20 cellular contexts compared by ENCODE assay signal in the genomic region with DNA sequence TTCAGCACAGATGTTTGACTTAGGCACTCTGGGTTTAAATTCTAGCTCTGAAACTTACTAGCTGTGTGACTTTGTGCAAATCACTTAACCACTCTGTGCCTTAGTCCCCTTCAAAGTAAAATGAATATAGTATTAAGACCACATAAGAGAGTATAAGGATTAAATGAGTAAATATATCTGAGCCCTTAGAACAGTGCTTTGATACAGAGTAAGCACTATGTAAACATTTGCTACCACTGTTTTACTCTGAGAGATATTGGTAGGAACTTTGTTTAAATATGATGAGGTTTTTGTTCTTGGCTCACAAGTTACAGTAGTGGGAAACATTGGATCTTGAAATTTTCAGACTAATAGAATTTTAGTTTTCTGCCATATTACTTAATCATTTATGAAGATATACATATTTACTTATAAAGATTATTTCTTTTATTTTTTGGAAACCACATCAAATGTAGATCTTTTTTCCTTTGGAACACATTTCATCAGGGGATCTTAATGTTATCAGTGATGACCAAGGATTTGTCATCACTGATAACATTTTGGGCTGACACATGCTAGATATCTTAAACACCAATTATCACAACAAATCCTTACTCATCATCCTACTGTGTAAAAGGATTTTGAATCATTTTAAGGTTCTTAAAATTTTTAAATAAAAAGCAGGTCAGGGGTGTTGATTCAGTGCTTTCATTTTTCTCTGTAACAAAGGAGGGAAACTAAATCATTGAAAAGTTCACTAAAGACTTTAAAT.
DNase-seq lines count a peak whose midpoint lies in the region; ATAC-seq, FAIRE-seq and TF ChIP-seq lines count a peak whose summit lies in the region.
"Had no signal": no experiment of that assay in that cellular context is flagged by ENCODE, and none has a peak within 500 bp of the region (broad histone marks: within the 10 kb centered on the region; RNA-seq: fewer than 3 reads in every experiment).

No MANE protein-coding gene starts in this region.

- H4K5ac ChIP-seq in mesendoderm (ENCODE audit: low read length): no peak overlapping the region

- no peak overlapping the region for H3K9ac ChIP-seq in mesendoderm (ENCODE audit: low read length)
- H3K9ac ChIP-seq: BLaER1 had no signal

- CTCF ChIA-PET in A549 (lab: Yijun Ruan, JAX): interaction anchor here (1.2 kb wide), 1 partner anchor 453 kb away, joined by 3 read pairs; no protein-coding TSS in a partner anchor

- TF ChIP-seq RAD21 in A549 (conservative IDR thresholded peaks at IDR 0.05 in 1 of 2, IDR thresholded peaks at IDR 0.05 in 1 of 2): no peak

- no peaks in the 10 kb centered on the region for H3K36me3 ChIP-seq in bronchial epithelial cell (ENCODE audit: control insufficient read depth, insufficient read depth, low read length)
- no peaks in the 10 kb centered on the region for H3K36me3 ChIP-seq in mesendoderm (ENCODE audit: control insufficient read depth, insufficient read depth, low read length)

- no peaks in the 10 kb centered on the region for H3K27me3 ChIP-seq in bronchial epithelial cell (ENCODE audit: control insufficient read depth, insufficient read depth, low read length)
- no peaks in the 10 kb centered on the region for H3K27me3 ChIP-seq in mesendoderm (ENCODE audit: insufficient read depth, low read length, poor library complexity)
- H3K27me3 ChIP-seq: BLaER1 had no signal

- in situ Hi-C loops in ACHN (cut with HindIII; ENCODE audit: low pct_ligation_motif_present, low pct_unique_long_range_greater_than_20kb, low sequenced_read_pairs): no loop called here

- POLR2A ChIA-PET in A549 (lab: Yijun Ruan, JAX): no interaction called here

- H3K56ac ChIP-seq in mesendoderm (ENCODE audit: low read length): peak overlapping the region; percentile 56

- no peaks in the 10 kb centered on the region for H3K79me2 ChIP-seq in mesendoderm (ENCODE audit: control insufficient read depth, insufficient read depth, low read length)

- FAIRE-seq in A549 (lab: Jason Lieb, UNC): no peak
- no peak for FAIRE-seq in bronchial epithelial cell (lab: Jason Lieb, UNC)
- FAIRE-seq: GM12878, RCC 7860 had no signal

- H3K27ac ChIP-seq in A549 (0 out of 6 replicates have a peak overlapping the region, but pooled peaks of 1 of the 2 experiments have one; percentile 44), mesendoderm (ENCODE audit: low read depth, low read length) (peak overlapping the region; percentile 19)
- H3K27ac ChIP-seq: BLaER1 had no signal

- H4K8ac ChIP-seq in mesendoderm (ENCODE audit: low read depth, low read length): no peak overlapping the region

- no peak for TF ChIP-seq POLR2A in A549 (IDR thresholded peaks at IDR 0.05; ENCODE audit: low read length)

- no peak overlapping the region for H2BK5ac ChIP-seq in mesendoderm (ENCODE audit: low read length)

- no peaks in the 10 kb centered on the region for H3K9me3 ChIP-seq in A549

- no peak for TF ChIP-seq EP300 in A549 (IDR thresholded peaks at IDR 0.05)

- H3K23ac ChIP-seq in mesendoderm (ENCODE audit: low read length): no peak overlapping the region

- H3K4me2 ChIP-seq in A549 (no peak overlapping the region), mesendoderm (ENCODE audit: low read length) (no peak overlapping the region)
- H3K4me2 ChIP-seq: BLaER1 had no signal

- no peak for TF ChIP-seq CTCF in A549 (IDR thresholded peaks at IDR 0.05)
- no peak for TF ChIP-seq CTCF in bronchial epithelial cell (IDR thresholded peaks at IDR 0.05; ENCODE audit: insufficient read depth, low read length, severe bottlenecking)

- no peak overlapping the region for H2AK5ac ChIP-seq in mesendoderm (ENCODE audit: low read length)

- H3K18ac ChIP-seq in mesendoderm (ENCODE audit: low read length): no peak overlapping the region

- H3K79me1 ChIP-seq in mesendoderm (ENCODE audit: low read length): no peaks in the 10 kb centered on the region

- ATAC-seq in A549: no peak
- no peak for ATAC-seq in GM18873 (IDR thresholded peaks at IDR 0.05; ENCODE audit: low FRiP score, unreplicated experiment)
- no peak for ATAC-seq in GM18498 (IDR thresholded peaks at IDR 0.05; ENCODE audit: unreplicated experiment)
- ATAC-seq: GM12878 had no signal

- H3K4me3 ChIP-seq in A549: no peak overlapping the region
- no peak overlapping the region for H3K4me3 ChIP-seq in bronchial epithelial cell (ENCODE audit: low read depth, low read length)
- H3K4me3 ChIP-seq in mesendoderm (ENCODE audit: low read length): no peak overlapping the region
- H3K4me3 ChIP-seq: BLaER1, GM12878 had no signal

- no peak overlapping the region for H2BK15ac ChIP-seq in mesendoderm (replicated peaks; ENCODE audit: low read depth)

- no peak overlapping the region for H3K4ac ChIP-seq in mesendoderm (ENCODE audit: low read depth, low read length)

- DNase-seq in A549 (ENCODE audit: low read depth in 1 of 2, low spot score in 1 of 2) (no peak), NCI-H226 (peak; percentile 79), bronchial epithelial cell (ENCODE audit: low read depth) (peak; percentile 1), mesendoderm (peak; percentile 57), COLO668 (lab: John Stamatoyannopoulos, UW; ENCODE audit: unreplicated experiment) (no peak), ACHN (no peak)
- DNase-seq: 8988T; Calu3; CD4-positive, alpha-beta memory T cell; EL; H9; NCI-H1105; NCI-H2081; NCI-H748 treated with DMSO at 0.1 percent for 48 hours; Right ventricle myocardium superior had no signal

- peaks cover 9% of the 10 kb centered on the region; the same call in 2 of the 3 replicates for H3K4me1 ChIP-seq in A549
- peaks cover 4% of the 10 kb centered on the region for H3K4me1 ChIP-seq in mesendoderm (ENCODE audit: control insufficient read depth, low read depth, low read length)
- H3K4me1 ChIP-seq: BLaER1 had no signal

- H2BK120ac ChIP-seq in mesendoderm (ENCODE audit: low read depth, low read length): no peak overlapping the region

TF ChIP-seq in A549, 52 proteins besides CTCF, POLR2A, EP300 and RAD21:
- no peak for TF ChIP-seq NR3C1 (IDR thresholded peaks at IDR 0.05)
- TF ChIP-seq ZNF302 (CRISPR knock-in tag; IDR thresholded peaks at IDR 0.05): no peak
- no peak for TF ChIP-seq HEYL (CRISPR knock-in tag; IDR thresholded peaks at IDR 0.05)
- peak; percentile 43 for TF ChIP-seq ZFP36 (IDR thresholded peaks at IDR 0.05; ENCODE audit: borderline replicate concordance, partially characterized antibody)
- 0 out of 2 replicates have a peak, but pooled peaks have one; percentile 28 for TF ChIP-seq FOSL2 (IDR thresholded peaks at IDR 0.05)
- no peak for TF ChIP-seq FOSL2 (CRISPR knock-in tag; IDR thresholded peaks at IDR 0.05)
- TF ChIP-seq EHMT2 (IDR thresholded peaks at IDR 0.05; ENCODE audit: low read depth): no peak
- TF ChIP-seq RARB (CRISPR knock-in tag; IDR thresholded peaks at IDR 0.05): no peak
- TF ChIP-seq, protein P1, sequence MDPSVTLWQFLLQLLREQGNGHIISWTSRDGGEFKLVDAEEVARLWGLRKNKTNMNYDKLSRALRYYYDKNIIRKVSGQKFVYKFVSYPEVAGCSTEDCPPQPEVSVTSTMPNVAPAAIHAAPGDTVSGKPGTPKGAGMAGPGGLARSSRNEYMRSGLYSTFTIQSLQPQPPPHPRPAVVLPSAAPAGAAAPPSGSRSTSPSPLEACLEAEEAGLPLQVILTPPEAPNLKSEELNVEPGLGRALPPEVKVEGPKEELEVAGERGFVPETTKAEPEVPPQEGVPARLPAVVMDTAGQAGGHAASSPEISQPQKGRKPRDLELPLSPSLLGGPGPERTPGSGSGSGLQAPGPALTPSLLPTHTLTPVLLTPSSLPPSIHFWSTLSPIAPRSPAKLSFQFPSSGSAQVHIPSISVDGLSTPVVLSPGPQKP (IDR thresholded peaks at IDR 0.05; ENCODE audit: low read depth, low read length): no peak
- TF ChIP-seq MYC (IDR thresholded peaks at IDR 0.05; ENCODE audit: borderline replicate concordance, low read length): no peak
- no peak for TF ChIP-seq ESRRA (IDR thresholded peaks at IDR 0.05; ENCODE audit: borderline replicate concordance, low read length)
- peak; percentile 37; the same call in 1 of the 2 replicates for TF ChIP-seq GATA3 (IDR thresholded peaks at IDR 0.05; ENCODE audit: borderline replicate concordance)
- TF ChIP-seq, protein P2, sequence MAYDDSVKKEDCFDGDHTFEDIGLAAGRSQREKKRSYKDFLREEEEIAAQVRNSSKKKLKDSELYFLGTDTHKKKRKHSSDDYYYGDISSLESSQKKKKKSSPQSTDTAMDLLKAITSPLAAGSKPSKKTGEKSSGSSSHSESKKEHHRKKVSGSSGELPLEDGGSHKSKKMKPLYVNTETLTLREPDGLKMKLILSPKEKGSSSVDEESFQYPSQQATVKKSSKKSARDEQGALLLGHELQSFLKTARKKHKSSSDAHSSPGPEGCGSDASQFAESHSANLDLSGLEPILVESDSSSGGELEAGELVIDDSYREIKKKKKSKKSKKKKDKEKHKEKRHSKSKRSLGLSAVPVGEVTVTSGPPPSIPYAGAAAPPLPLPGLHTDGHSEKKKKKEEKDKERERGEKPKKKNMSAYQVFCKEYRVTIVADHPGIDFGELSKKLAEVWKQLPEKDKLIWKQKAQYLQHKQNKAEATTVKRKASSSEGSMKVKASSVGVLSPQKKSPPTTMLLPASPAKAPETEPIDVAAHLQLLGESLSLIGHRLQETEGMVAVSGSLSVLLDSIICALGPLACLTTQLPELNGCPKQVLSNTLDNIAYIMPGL (CRISPR knock-in tag; IDR thresholded peaks at IDR 0.05; ENCODE audit: borderline replicate concordance): no peak
- peak; percentile 50 for TF ChIP-seq JUNB (IDR thresholded peaks at IDR 0.05)
- TF ChIP-seq, protein P3, sequence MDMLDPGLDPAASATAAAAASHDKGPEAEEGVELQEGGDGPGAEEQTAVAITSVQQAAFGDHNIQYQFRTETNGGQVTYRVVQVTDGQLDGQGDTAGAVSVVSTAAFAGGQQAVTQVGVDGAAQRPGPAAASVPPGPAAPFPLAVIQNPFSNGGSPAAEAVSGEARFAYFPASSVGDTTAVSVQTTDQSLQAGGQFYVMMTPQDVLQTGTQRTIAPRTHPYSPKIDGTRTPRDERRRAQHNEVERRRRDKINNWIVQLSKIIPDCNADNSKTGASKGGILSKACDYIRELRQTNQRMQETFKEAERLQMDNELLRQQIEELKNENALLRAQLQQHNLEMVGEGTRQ (IDR thresholded peaks at IDR 0.05): no peak
- no peak for TF ChIP-seq HDAC2 (IDR thresholded peaks at IDR 0.05)

Comparison
In these comparisons a context has a peak if more than half of its experiments do, and no peak if none do; other contexts are left out.
1. DNase-seq: peak in NCI-H226 (single experiment), bronchial epithelial cell (single experiment) and mesendoderm (single experiment); none in A549 (0 of 2), COLO668 (single experiment) and ACHN (single experiment).